ENCODE assay signal across 8 cellular contexts in the genomic region with DNA sequence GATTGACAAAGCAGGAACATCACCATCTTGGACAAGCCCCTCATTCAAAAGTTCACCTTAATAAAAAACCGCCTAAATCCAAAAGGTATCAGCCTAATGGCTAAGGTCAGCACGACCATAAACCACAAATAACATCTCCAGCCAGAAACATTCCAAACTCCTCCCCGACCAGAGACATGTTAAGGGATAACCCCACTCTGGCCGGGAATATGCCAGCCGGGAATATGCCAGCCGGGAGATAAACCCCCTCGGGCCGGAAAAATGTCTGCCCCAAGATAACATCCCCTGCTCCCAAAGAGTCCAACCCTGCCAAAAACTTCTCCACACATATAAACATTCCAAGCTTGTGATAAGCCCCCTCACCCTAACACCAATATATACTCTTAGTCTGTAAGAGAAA. TPM values are rescaled to one million over a fixed set of nuclear protein-coding genes. Genes with fewer than 3 reads are reported as not detected.
A peak's percentile ranks its signal among the peaks of the same experiment; 100 is the strongest.
DNase-seq lines count a peak whose midpoint lies in the region; TF ChIP-seq lines count a peak whose summit lies in the region.

No MANE protein-coding gene starts in this region.

- no peak for TF ChIP-seq POLR2A in thyroid gland (IDR thresholded peaks at IDR 0.05)

- no peak overlapping the region for H2BK12ac ChIP-seq in trophoblast cell (ENCODE audit: low read length)

- H3K4ac ChIP-seq in trophoblast cell (ENCODE audit: low read depth, low read length): peak overlapping the region; percentile 40

- H3K79me1 ChIP-seq in trophoblast cell (ENCODE audit: low read length): peaks cover 3% of the 10 kb centered on the region

- no peaks in the 10 kb centered on the region for H3K9me2 ChIP-seq in OCI-LY7 (ENCODE audit: insufficient read depth, low read length)

- H3K9me3 ChIP-seq in OCI-LY7 (ENCODE audit: low read length) (no peaks in the 10 kb centered on the region), trophoblast cell (ENCODE audit: insufficient read depth, low read depth, low read length) (no peaks in the 10 kb centered on the region), thyroid gland (no peaks in the 10 kb centered on the region)

- CTCF ChIA-PET in OCI-LY7 (lab: Charles Lee; ENCODE audit: unreplicated experiment): interaction anchor here (1.6 kb wide), 1 partner anchor 18 kb away, joined by 4 read pairs; no protein-coding TSS in a partner anchor

- peaks cover 19% of the 10 kb centered on the region for H4K20me1 ChIP-seq in OCI-LY7 (ENCODE audit: insufficient read depth, low read length)

- H3K27me3 ChIP-seq in trophoblast cell (ENCODE audit: insufficient read depth, low read length) (no peaks in the 10 kb centered on the region), thyroid gland (no peaks in the 10 kb centered on the region)

- H3K79me2 ChIP-seq in OCI-LY7 (ENCODE audit: insufficient read depth, low read depth, low read length) (peaks cover 62% of the 10 kb centered on the region), trophoblast cell (ENCODE audit: control insufficient read depth, insufficient read depth, low read length, poor library complexity) (peaks cover 10% of the 10 kb centered on the region)

- no peak overlapping the region for H2BK120ac ChIP-seq in trophoblast cell (ENCODE audit: insufficient read depth, low read length, poor library complexity)

- peaks cover 19% of the 10 kb centered on the region for H3K36me3 Mint-ChIP-seq in endothelial cell (ENCODE audit: low read depth, unreplicated experiment)

- H3K27ac ChIP-seq in OCI-LY7 (ENCODE audit: low read depth, low read length, poor library complexity, severe bottlenecking) (peak overlapping the region; percentile 45), trophoblast cell (ENCODE audit: low read depth, low read length) (no peak overlapping the region), thyroid gland (no peak overlapping the region)

- H3K4me3 ChIP-seq in OCI-LY7 (ENCODE audit: low read depth, low read length, poor library complexity, severe bottlenecking) (peak overlapping the region; percentile 86), trophoblast cell (ENCODE audit: low read depth, low read length) (no peak overlapping the region), thyroid gland (replicated peaks in 1 of 3) (peak overlapping the region in 1 of 3 donors; percentile 93)

- H3K4me2 ChIP-seq in OCI-LY7 (ENCODE audit: low read length) (peak overlapping the region; percentile 88), trophoblast cell (ENCODE audit: low read length) (peak overlapping the region; percentile 79)

- no peak overlapping the region for H2BK5ac ChIP-seq in trophoblast cell (ENCODE audit: low read depth, low read length, poor library complexity)

- peaks cover 28% of the 10 kb centered on the region for H3K4me1 Mint-ChIP-seq in endothelial cell (ENCODE audit: unreplicated experiment)

- peak; percentile 13 for DNase-seq in ELF-1 (ENCODE audit: low read depth, low spot score)
- no peak for DNase-seq in OCI-LY7 (ENCODE audit: low spot score)
- DNase-seq in endothelial cell (ENCODE audit: low spot score): no peak
- DNase-seq in trophoblast cell: no peak
- no peak for DNase-seq in thyroid gland
- DNase-seq in NCI-H2081 treated with DMSO at 0.1 percent for 48 hours (lab: John Stamatoyannopoulos, UW): no peak
- DNase-seq in NCI-H146 treated with DMSO at 0.1 percent for 48 hours (lab: John Stamatoyannopoulos, UW; ENCODE audit: unreplicated experiment): no peak
- no peak for DNase-seq in SKM-1 (lab: John Stamatoyannopoulos, UW; ENCODE audit: unreplicated experiment)

- no CpG with 5 or more reads among the region's 8 CpGs for WGBS in trophoblast cell (ENCODE audit: extremely low coverage, insufficient coverage, insufficient read length)
- WGBS in thyroid gland, 2 donors: 6 to 11% methylated on average over 8 of the region's 8 CpGs

- no peak for TF ChIP-seq CTCF in OCI-LY7 (conservative IDR thresholded peaks at IDR 0.05; ENCODE audit: low read length)
- no peak for TF ChIP-seq CTCF in endothelial cell (IDR thresholded peaks at IDR 0.05; ENCODE audit: unreplicated experiment)
- TF ChIP-seq CTCF in thyroid gland (IDR thresholded peaks at IDR 0.05): no peak

- H4K8ac ChIP-seq in trophoblast cell (ENCODE audit: low read depth, low read length): no peak overlapping the region

- H2AK5ac ChIP-seq in trophoblast cell (ENCODE audit: low read length): no peak overlapping the region

- no TSS peak for BruUV-seq in OCI-LY7 (replicated peaks; lab: Mats Ljungman, UMichigan)

- H3K36me3 ChIP-seq in OCI-LY7 (ENCODE audit: insufficient read depth, low read length) (peaks cover 52% of the 10 kb centered on the region), trophoblast cell (ENCODE audit: control insufficient read depth in 1 of 2, insufficient read depth in 2 of 2, low read length in 2 of 2) (peaks cover 3 to 4% of the 10 kb centered on the region in 2 experiments), thyroid gland (peaks cover 0 to 3% of the 10 kb centered on the region in 2 donors)

- no peak overlapping the region for H3K9ac ChIP-seq in trophoblast cell (ENCODE audit: low read length)

- H2AFZ ChIP-seq in OCI-LY7 (ENCODE audit: low read length): no peak overlapping the region
- no peak overlapping the region for H2AFZ ChIP-seq in trophoblast cell (ENCODE audit: insufficient read depth, low read length, poor library complexity)

- H3K4me3 Mint-ChIP-seq in endothelial cell (ENCODE audit: unreplicated experiment): peak overlapping the region; percentile 98

- H3K18ac ChIP-seq in trophoblast cell (ENCODE audit: low read length): no peak overlapping the region

- intact Hi-C loops in OCI-LY7 (cut with micrococcal nuclease; ENCODE audit: unreplicated experiment) (no loop called here), thyroid gland (cut with DNase I) (no loop called here)

- H3K14ac ChIP-seq in trophoblast cell (ENCODE audit: low read length): no peak overlapping the region

- H3K27me3 Mint-ChIP-seq in endothelial cell (ENCODE audit: unreplicated experiment): peaks cover 3% of the 10 kb centered on the region

- H3K23ac ChIP-seq in trophoblast cell (ENCODE audit: low read length): no peak overlapping the region

- H4K91ac ChIP-seq in trophoblast cell (ENCODE audit: low read depth, low read length): no peak overlapping the region

- peak overlapping the region; percentile 87 for H3K27ac Mint-ChIP-seq in endothelial cell (ENCODE audit: unreplicated experiment)

- POLR2A ChIA-PET in OCI-LY7 (lab: Charles Lee): interaction anchor here (0.6 to 1.7 kb wide), 2 partner anchors 94 to 1324 kb away, joined by 3 to 4 read pairs; no protein-coding TSS in a partner anchor

- no peak overlapping the region for H4K12ac ChIP-seq in trophoblast cell (ENCODE audit: low read depth, low read length)

- H3K4me1 ChIP-seq in OCI-LY7 (ENCODE audit: insufficient read depth, low read length, poor library complexity, severe bottlenecking): peaks cover 24% of the 10 kb centered on the region
- peaks cover 4% of the 10 kb centered on the region in 2 experiments for H3K4me1 ChIP-seq in trophoblast cell (ENCODE audit: control insufficient read depth in 1 of 2, insufficient read depth in 2 of 2, low read length in 2 of 2)
- H3K4me1 ChIP-seq in thyroid gland: peaks cover 12 to 21% of the 10 kb centered on the region in 2 donors

- H3K9me3 Mint-ChIP-seq in endothelial cell (ENCODE audit: unreplicated experiment): no peaks in the 10 kb centered on the region

RNA-seq across cellular contexts. Expression of a gene that starts 1.4 kb away (rescaled TPM):
- 19.1 and 24.0 TPM in 2 replicates for total RNA-seq in OCI-LY7 (2014; rRNA removed; shearing (Covaris generic))
- total RNA-seq in OCI-LY7 (2022) (35.2 and 38.4 TPM in 2 replicates), endothelial cell (ENCODE audit: unreplicated experiment) (18.4 TPM), thyroid gland (10 to 100 TPM in 2 of 4 donors, 1 to 10 TPM in 2; 9.2 to 11.2 (median 9.8) TPM)
- polyA plus RNA-seq in trophoblast cell (2013): 9.5 and 10.1 TPM in 2 replicates

RNA-seq across cellular contexts. Expression of a gene that starts 18.6 kb away (rescaled TPM):
- total RNA-seq in OCI-LY7 (2014; rRNA removed; shearing (Covaris generic)): 25.8 and 28.1 TPM in 2 replicates
- total RNA-seq in OCI-LY7 (2022): 56.3 and 56.9 TPM in 2 replicates
- total RNA-seq in endothelial cell (ENCODE audit: unreplicated experiment): 83.4 TPM
- 47.9 and 48.2 TPM in 2 replicates for polyA plus RNA-seq in trophoblast cell (2013)
- 100 to 1,000 TPM in 1 of 4 donors, 10 to 100 TPM in 3; 29.6 to 107 (median 52.5) TPM for total RNA-seq in thyroid gland

RNA-seq across cellular contexts. Expression of a gene that starts 18.9 kb away (rescaled TPM):
- total RNA-seq in OCI-LY7 (2014; rRNA removed; shearing (Covaris generic)): 21.0 and 26.4 TPM in 2 replicates
- 35.0 and 36.3 TPM in 2 replicates for total RNA-seq in OCI-LY7 (2022)
- 17.2 TPM for total RNA-seq in endothelial cell (ENCODE audit: unreplicated experiment)
- 21.3 and 22.0 TPM in 2 replicates for polyA plus RNA-seq in trophoblast cell (2013)
- total RNA-seq in thyroid gland: 10 to 100 TPM; 25.7 to 34.5 (median 29.2) TPM

RNA-seq across cellular contexts. Expression of a gene that starts 28.5 kb away (rescaled TPM):
- 257 and 260 TPM in 2 replicates for total RNA-seq in OCI-LY7 (2014; rRNA removed; shearing (Covaris generic))
- total RNA-seq in OCI-LY7 (2022) (264 and 322 TPM in 2 replicates), endothelial cell (ENCODE audit: unreplicated experiment) (100 TPM), thyroid gland (100 to 1,000 TPM in 3 of 4 donors, 10 to 100 TPM in 1; 75.4 to 143 (median 113) TPM)
- 112 and 116 TPM in 2 replicates for polyA plus RNA-seq in trophoblast cell (2013)

RNA-seq across cellular contexts. Expression of a gene that starts 47.4 kb away (rescaled TPM):
- total RNA-seq in OCI-LY7 (2014; rRNA removed; shearing (Covaris generic)): 86.3 and 99.6 TPM in 2 replicates
- total RNA-seq in OCI-LY7 (2022) (88.9 and 108 TPM in 2 replicates), endothelial cell (ENCODE audit: unreplicated experiment) (47.7 TPM), thyroid gland (10 to 100 TPM; 33.9 to 67.1 (median 49.4) TPM)
- polyA plus RNA-seq in trophoblast cell (2013): 30.7 TPM in 2 replicates
